Comparison of ENCODE assay signal across 34 cellular contexts in the genomic region with DNA sequence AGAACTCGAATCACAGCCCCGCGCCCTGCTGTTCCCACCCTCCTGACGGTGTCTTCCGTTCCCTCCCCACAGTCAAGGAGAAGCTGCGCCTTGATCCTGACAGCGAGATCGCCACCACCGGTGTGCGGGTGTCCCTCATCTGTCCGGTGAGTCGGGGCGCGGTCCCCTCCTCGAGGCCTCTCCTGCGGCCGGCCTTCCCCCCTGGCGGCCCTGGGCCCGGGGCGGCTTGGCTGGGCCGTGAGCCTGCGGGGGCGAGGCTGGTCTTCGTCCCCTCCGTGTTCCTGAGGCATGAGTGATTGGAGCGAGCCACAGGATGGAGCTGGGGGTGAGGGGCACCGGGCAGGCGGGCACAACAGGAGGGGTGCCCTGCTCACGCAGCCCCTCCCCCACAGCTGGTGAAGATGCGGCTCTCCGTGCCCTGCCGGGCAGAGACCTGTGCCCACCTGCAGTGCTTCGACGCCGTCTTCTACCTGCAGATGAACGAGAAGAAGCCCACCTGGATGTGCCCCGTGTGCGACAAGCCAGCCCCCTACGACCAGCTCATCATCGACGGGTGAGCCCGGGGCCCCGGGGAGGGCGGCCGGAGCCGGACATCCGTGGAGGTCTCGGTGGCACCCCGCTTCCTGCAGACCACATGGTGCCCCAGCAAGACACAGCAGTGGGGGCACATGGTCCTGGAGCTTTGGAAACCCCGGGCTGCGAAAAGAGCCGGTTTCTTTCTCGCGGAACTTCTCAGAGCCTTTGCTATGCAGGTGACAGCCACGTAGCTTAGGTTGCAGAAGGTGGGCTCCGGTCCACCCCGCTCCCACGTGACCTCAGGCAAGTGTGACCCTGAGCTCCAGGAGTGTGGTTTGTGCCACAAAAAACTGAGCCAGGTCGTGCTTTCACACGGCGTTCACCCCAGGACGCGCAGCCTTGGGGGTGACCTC.
"Had no signal": no experiment of that assay in that cellular context is flagged by ENCODE, and none has a peak within 500 bp of the region (broad histone marks: within the 10 kb centered on the region; RNA-seq: fewer than 3 reads in every experiment).

No MANE protein-coding gene starts in this region.

- ATAC-seq: gastrocnemius medialis; stimulated activated naive B cell treated with anti-CD40 and anti-IgM and Interleukin-4, amounts not matched to agents 10 μg/mL and 1 μg/mL and 100 μg/mL, for 72 hours had no signal

- H3K4me3 ChIP-seq: adrenal gland, ascending aorta, gastrocnemius medialis, hepatocyte, ovary, skin epidermis, stomach, suprapubic skin, transverse colon had no signal

- H3K4me1 Mint-ChIP-seq: activated naive CD8-positive, alpha-beta T cell treated with anti-CD3 and anti-CD28 coated beads for 36 hours; brain; mesothelial cell of epicardium; naive B cell; nephron progenitor cell; stimulated activated naive B cell treated with anti-CD40 and anti-IgM and Interleukin-4, amounts not matched to agents 10 μg/mL and 1 μg/mL and 100 μg/mL, for 72 hours had no signal

- H3K27ac Mint-ChIP-seq: activated CD4-positive, alpha-beta memory T cell treated with anti-CD3 and anti-CD28 coated beads for 36 hours; activated naive CD4-positive, alpha-beta T cell treated with anti-CD3 and anti-CD28 coated beads for 36 hours; activated naive CD8-positive, alpha-beta T cell treated with anti-CD3 and anti-CD28 coated beads for 36 hours; activated T-helper 1 cell treated with anti-CD3 and anti-CD28 coated beads, Interleukin-12 subunit alpha, Interleukin-12 subunit beta, Interleukin-2, Interleukin-4 antibody, amounts not matched to agents 30 ng/mL and 10 ng/mL and 1 ng/mL, durations not matched to agents 14 hours and 24 hours and 36 hours; dendritic cell treated with granulocyte-macrophage colony-stimulating factor and Interleukin-4, amounts not matched to agents 40 ng/mL and 50 ng/mL, for 4 days; mesothelial cell of epicardium; naive B cell; nephron progenitor cell; progenitor cell of endocrine pancreas; stimulated activated naive B cell treated with anti-CD40 and anti-IgM and Interleukin-4, amounts not matched to agents 10 μg/mL and 1 μg/mL and 100 μg/mL, for 72 hours had no signal

- H2AFZ ChIP-seq: hepatocyte had no signal

- H3K36me3 ChIP-seq: ovary had no signal

- H3K9me3 Mint-ChIP-seq: activated CD4-positive, alpha-beta memory T cell treated with anti-CD3 and anti-CD28 coated beads for 36 hours; activated naive CD4-positive, alpha-beta T cell treated with anti-CD3 and anti-CD28 coated beads for 36 hours; activated naive CD8-positive, alpha-beta T cell treated with anti-CD3 and anti-CD28 coated beads for 36 hours; activated T-helper 1 cell treated with anti-CD3 and anti-CD28 coated beads, Interleukin-12 subunit alpha, Interleukin-12 subunit beta, Interleukin-2, Interleukin-4 antibody, amounts not matched to agents 30 ng/mL and 10 ng/mL and 1 ng/mL, durations not matched to agents 14 hours and 24 hours and 36 hours; brain; dendritic cell treated with granulocyte-macrophage colony-stimulating factor and Interleukin-4, amounts not matched to agents 40 ng/mL and 50 ng/mL, for 4 days; mesothelial cell of epicardium; naive B cell; nephron progenitor cell; stimulated activated naive B cell treated with anti-CD40 and anti-IgM and Interleukin-4, amounts not matched to agents 10 μg/mL and 1 μg/mL and 100 μg/mL, for 72 hours had no signal

- H3K9me3 ChIP-seq: adrenal gland, ascending aorta, gastrocnemius medialis, ovary, stomach, suprapubic skin, transverse colon had no signal

- DNase-seq: activated CD4-positive, alpha-beta memory T cell treated with anti-CD3 and anti-CD28 coated beads for 36 hours; activated CD4-positive, alpha-beta T cell treated with anti-CD3 and anti-CD28 coated beads for 48 hours; activated CD8-positive, alpha-beta memory T cell treated with anti-CD3 and anti-CD28 coated beads, Interleukin-2, amount 50 U/mL, for 4 hours; activated effector memory CD4-positive, alpha-beta T cell treated with anti-CD3 and anti-CD28 coated beads, Interleukin-2, amount 50 U/mL, for 16 hours; activated naive CD4-positive, alpha-beta T cell treated with anti-CD3 and anti-CD28 coated beads for 36 hours; activated naive CD8-positive, alpha-beta T cell treated with anti-CD3 and anti-CD28 coated beads for 36 hours; activated T-cell treated with anti-CD3 and anti-CD28 coated beads, Interleukin-2, amount 50 U/mL, for 1 hour; effector CD4-positive, alpha-beta T cell; gastrocnemius medialis; glutamatergic neuron; islet precursor cell; left colon; mammary epithelial cell; naive B cell; nephron progenitor cell; ovary; stimulated activated CD4-positive, alpha-beta T cell treated with anti-CD3 and anti-CD28 coated beads, Interleukin-4, amount 100 ng/mL, for 24 hours; stimulated activated CD8-positive, alpha-beta memory T cell treated with anti-CD3 and anti-CD28 coated beads, Interleukin-4, amount 100 ng/mL, for 48 hours; stimulated activated naive B cell treated with anti-CD40 and anti-IgM and Interleukin-4, amounts not matched to agents 10 μg/mL and 1 μg/mL and 100 μg/mL, for 72 hours; stomach; transverse colon had no signal

- H3K36me3 Mint-ChIP-seq: activated naive CD8-positive, alpha-beta T cell treated with anti-CD3 and anti-CD28 coated beads for 36 hours; naive B cell had no signal

- H3K27ac ChIP-seq: ascending aorta, gastrocnemius medialis, hepatocyte, stomach, suprapubic skin, transverse colon, VCaP had no signal

- H3K4me1 ChIP-seq: ascending aorta, gastrocnemius medialis, transverse colon had no signal

- FAIRE-seq: endometrium, urothelium cell line had no signal

- H3K4me3 Mint-ChIP-seq: activated CD4-positive, alpha-beta memory T cell treated with anti-CD3 and anti-CD28 coated beads for 36 hours; activated naive CD4-positive, alpha-beta T cell treated with anti-CD3 and anti-CD28 coated beads for 36 hours; activated naive CD8-positive, alpha-beta T cell treated with anti-CD3 and anti-CD28 coated beads for 36 hours; activated T-helper 1 cell treated with anti-CD3 and anti-CD28 coated beads, Interleukin-12 subunit alpha, Interleukin-12 subunit beta, Interleukin-2, Interleukin-4 antibody, amounts not matched to agents 30 ng/mL and 10 ng/mL and 1 ng/mL, durations not matched to agents 14 hours and 24 hours and 36 hours; brain; dendritic cell treated with granulocyte-macrophage colony-stimulating factor and Interleukin-4, amounts not matched to agents 40 ng/mL and 50 ng/mL, for 4 days; mesothelial cell of epicardium; naive B cell; nephron progenitor cell; stimulated activated naive B cell treated with anti-CD40 and anti-IgM and Interleukin-4, amounts not matched to agents 10 μg/mL and 1 μg/mL and 100 μg/mL, for 72 hours had no signal

- H3K79me2 ChIP-seq: hepatocyte had no signal

- H3K27me3 ChIP-seq: adrenal gland, ascending aorta, gastrocnemius medialis, hepatocyte, ovary, stomach, suprapubic skin, transverse colon had no signal

- H3K27me3 Mint-ChIP-seq: activated CD4-positive, alpha-beta memory T cell treated with anti-CD3 and anti-CD28 coated beads for 36 hours; activated naive CD8-positive, alpha-beta T cell treated with anti-CD3 and anti-CD28 coated beads for 36 hours; brain; dendritic cell treated with granulocyte-macrophage colony-stimulating factor and Interleukin-4, amounts not matched to agents 40 ng/mL and 50 ng/mL, for 4 days; naive B cell; progenitor cell of endocrine pancreas; stimulated activated naive B cell treated with anti-CD40 and anti-IgM and Interleukin-4, amounts not matched to agents 10 μg/mL and 1 μg/mL and 100 μg/mL, for 72 hours had no signal

- H3K4me2 ChIP-seq: hepatocyte had no signal
